In the genomic region with DNA sequence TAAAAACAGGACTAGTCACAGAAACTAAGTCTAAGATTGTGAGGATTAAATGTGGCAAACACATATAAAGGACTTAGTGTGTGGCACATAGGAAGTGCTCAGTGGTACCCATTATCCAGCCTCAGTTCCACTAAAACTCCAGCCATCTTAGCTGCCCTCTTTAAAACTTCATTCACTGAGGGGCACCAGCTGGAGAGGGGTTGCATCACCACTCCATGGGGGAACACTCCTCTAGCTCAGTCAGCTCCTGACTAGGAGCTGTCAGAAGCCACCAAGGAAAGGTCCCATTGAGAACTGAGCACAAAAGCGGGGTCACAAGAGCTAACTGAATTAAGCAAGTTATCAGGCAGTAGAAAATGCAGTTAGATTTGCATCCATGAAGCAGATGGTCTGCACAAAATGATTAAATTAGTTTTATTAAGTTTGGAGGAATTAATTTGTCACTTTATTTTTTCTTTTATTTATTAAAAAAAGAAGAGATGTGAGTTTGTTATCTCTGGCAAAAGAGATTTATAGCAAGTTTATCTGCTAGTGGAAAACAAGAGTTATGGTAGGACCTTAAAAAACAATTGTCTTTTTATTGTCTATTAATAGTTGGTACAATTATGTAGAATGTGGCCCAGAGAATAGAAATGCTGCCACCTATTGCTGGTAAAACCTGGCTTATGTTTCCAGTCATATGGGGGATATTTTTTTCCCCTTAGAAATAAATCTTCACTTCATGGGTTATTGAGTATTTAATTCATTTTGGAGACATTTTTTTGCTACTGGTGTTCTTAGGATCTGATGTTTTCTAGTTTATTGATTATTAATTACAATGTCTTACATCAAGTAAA, we compare ENCODE assay signal across 1 cellular context.
TF ChIP-seq lines count a peak whose summit lies in the region.

No MANE protein-coding gene starts in this region.

TF ChIP-seq in H1, 55 proteins besides CTCF, POLR2A, EP300 and RAD21:
- no peak for TF ChIP-seq TEAD4 (IDR thresholded peaks at IDR 0.05; ENCODE audit: low read depth, low read length)
- TF ChIP-seq ZNF274 (IDR thresholded peaks at IDR 0.05; ENCODE audit: borderline replicate concordance, extremely low read depth, low read length), result no peak
- TF ChIP-seq NRF1 (IDR thresholded peaks at IDR 0.05; ENCODE audit: low read depth, low read length), result no peak
- no peak for TF ChIP-seq NANOG (IDR thresholded peaks at IDR 0.05; ENCODE audit: insufficient read depth, low read depth, low read length, poor library complexity, severe bottlenecking)
- TF ChIP-seq POLR2AphosphoS5 (IDR thresholded peaks at IDR 0.05; ENCODE audit: low read depth, low read length), result no peak
- TF ChIP-seq, protein P1, sequence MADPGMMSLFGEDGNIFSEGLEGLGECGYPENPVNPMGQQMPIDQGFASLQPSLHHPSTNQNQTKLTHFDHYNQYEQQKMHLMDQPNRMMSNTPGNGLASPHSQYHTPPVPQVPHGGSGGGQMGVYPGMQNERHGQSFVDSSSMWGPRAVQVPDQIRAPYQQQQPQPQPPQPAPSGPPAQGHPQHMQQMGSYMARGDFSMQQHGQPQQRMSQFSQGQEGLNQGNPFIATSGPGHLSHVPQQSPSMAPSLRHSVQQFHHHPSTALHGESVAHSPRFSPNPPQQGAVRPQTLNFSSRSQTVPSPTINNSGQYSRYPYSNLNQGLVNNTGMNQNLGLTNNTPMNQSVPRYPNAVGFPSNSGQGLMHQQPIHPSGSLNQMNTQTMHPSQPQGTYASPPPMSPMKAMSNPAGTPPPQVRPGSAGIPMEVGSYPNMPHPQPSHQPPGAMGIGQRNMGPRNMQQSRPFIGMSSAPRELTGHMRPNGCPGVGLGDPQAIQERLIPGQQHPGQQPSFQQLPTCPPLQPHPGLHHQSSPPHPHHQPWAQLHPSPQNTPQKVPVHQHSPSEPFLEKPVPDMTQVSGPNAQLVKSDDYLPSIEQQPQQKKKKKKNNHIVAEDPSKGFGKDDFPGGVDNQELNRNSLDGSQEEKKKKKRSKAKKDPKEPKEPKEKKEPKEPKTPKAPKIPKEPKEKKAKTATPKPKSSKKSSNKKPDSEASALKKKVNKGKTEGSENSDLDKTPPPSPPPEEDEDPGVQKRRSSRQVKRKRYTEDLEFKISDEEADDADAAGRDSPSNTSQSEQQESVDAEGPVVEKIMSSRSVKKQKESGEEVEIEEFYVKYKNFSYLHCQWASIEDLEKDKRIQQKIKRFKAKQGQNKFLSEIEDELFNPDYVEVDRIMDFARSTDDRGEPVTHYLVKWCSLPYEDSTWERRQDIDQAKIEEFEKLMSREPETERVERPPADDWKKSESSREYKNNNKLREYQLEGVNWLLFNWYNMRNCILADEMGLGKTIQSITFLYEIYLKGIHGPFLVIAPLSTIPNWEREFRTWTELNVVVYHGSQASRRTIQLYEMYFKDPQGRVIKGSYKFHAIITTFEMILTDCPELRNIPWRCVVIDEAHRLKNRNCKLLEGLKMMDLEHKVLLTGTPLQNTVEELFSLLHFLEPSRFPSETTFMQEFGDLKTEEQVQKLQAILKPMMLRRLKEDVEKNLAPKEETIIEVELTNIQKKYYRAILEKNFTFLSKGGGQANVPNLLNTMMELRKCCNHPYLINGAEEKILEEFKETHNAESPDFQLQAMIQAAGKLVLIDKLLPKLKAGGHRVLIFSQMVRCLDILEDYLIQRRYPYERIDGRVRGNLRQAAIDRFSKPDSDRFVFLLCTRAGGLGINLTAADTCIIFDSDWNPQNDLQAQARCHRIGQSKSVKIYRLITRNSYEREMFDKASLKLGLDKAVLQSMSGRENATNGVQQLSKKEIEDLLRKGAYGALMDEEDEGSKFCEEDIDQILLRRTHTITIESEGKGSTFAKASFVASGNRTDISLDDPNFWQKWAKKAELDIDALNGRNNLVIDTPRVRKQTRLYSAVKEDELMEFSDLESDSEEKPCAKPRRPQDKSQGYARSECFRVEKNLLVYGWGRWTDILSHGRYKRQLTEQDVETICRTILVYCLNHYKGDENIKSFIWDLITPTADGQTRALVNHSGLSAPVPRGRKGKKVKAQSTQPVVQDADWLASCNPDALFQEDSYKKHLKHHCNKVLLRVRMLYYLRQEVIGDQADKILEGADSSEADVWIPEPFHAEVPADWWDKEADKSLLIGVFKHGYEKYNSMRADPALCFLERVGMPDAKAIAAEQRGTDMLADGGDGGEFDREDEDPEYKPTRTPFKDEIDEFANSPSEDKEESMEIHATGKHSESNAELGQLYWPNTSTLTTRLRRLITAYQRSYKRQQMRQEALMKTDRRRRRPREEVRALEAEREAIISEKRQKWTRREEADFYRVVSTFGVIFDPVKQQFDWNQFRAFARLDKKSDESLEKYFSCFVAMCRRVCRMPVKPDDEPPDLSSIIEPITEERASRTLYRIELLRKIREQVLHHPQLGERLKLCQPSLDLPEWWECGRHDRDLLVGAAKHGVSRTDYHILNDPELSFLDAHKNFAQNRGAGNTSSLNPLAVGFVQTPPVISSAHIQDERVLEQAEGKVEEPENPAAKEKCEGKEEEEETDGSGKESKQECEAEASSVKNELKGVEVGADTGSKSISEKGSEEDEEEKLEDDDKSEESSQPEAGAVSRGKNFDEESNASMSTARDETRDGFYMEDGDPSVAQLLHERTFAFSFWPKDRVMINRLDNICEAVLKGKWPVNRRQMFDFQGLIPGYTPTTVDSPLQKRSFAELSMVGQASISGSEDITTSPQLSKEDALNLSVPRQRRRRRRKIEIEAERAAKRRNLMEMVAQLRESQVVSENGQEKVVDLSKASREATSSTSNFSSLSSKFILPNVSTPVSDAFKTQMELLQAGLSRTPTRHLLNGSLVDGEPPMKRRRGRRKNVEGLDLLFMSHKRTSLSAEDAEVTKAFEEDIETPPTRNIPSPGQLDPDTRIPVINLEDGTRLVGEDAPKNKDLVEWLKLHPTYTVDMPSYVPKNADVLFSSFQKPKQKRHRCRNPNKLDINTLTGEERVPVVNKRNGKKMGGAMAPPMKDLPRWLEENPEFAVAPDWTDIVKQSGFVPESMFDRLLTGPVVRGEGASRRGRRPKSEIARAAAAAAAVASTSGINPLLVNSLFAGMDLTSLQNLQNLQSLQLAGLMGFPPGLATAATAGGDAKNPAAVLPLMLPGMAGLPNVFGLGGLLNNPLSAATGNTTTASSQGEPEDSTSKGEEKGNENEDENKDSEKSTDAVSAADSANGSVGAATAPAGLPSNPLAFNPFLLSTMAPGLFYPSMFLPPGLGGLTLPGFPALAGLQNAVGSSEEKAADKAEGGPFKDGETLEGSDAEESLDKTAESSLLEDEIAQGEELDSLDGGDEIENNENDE (IDR thresholded peaks at IDR 0.05; ENCODE audit: insufficient replicate concordance, low read length), result no peak
- no peak for TF ChIP-seq SUZ12 (IDR thresholded peaks at IDR 0.05; ENCODE audit: low read length)
- 0 out of 2 replicates have a peak, but pooled peaks have one; percentile 18 for TF ChIP-seq JUND (IDR thresholded peaks at IDR 0.05; ENCODE audit: low read length)
- TF ChIP-seq BCL11A (IDR thresholded peaks at IDR 0.05; ENCODE audit: low read depth in 2 of 2, low read length in 2 of 2), result no peak
- TF ChIP-seq FOSL1 (IDR thresholded peaks at IDR 0.05; ENCODE audit: insufficient read depth, low read depth, low read length), result no peak
- TF ChIP-seq SAP30 (IDR thresholded peaks at IDR 0.05; ENCODE audit: insufficient read depth, insufficient replicate concordance, low read length), result peak; percentile 41
- no peak for TF ChIP-seq CREB1 (IDR thresholded peaks at IDR 0.05)
- TF ChIP-seq KDM1A (IDR thresholded peaks at IDR 0.05; ENCODE audit: borderline replicate concordance, low read length), result no peak
- peak; percentile 87 for TF ChIP-seq CEBPB (IDR thresholded peaks at IDR 0.05; ENCODE audit: low read depth, low read length)
- no peak for TF ChIP-seq SIRT6 (IDR thresholded peaks at IDR 0.05; ENCODE audit: low read length)
- no peak for TF ChIP-seq YY1 (IDR thresholded peaks at IDR 0.05; ENCODE audit: low read depth, low read length)
- no peak for TF ChIP-seq GABPA (IDR thresholded peaks at IDR 0.05; ENCODE audit: borderline replicate concordance, insufficient read depth, low read length)
- TF ChIP-seq BACH1 (IDR thresholded peaks at IDR 0.05; ENCODE audit: low read length), result no peak
- TF ChIP-seq, protein P2, sequence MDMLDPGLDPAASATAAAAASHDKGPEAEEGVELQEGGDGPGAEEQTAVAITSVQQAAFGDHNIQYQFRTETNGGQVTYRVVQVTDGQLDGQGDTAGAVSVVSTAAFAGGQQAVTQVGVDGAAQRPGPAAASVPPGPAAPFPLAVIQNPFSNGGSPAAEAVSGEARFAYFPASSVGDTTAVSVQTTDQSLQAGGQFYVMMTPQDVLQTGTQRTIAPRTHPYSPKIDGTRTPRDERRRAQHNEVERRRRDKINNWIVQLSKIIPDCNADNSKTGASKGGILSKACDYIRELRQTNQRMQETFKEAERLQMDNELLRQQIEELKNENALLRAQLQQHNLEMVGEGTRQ (IDR thresholded peaks at IDR 0.05; ENCODE audit: low read length), result no peak
- TF ChIP-seq, protein P3, sequence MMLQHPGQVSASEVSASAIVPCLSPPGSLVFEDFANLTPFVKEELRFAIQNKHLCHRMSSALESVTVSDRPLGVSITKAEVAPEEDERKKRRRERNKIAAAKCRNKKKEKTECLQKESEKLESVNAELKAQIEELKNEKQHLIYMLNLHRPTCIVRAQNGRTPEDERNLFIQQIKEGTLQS (IDR thresholded peaks at IDR 0.05; ENCODE audit: insufficient read depth, low read depth, low read length), result peak; percentile 80
- TF ChIP-seq EGR1 (IDR thresholded peaks at IDR 0.05; ENCODE audit: borderline replicate concordance, low read depth, low read length), result no peak
- TF ChIP-seq POU5F1 (IDR thresholded peaks at IDR 0.05; ENCODE audit: low read depth, low read length), result no peak
- no peak for TF ChIP-seq BRCA1 (IDR thresholded peaks at IDR 0.05; ENCODE audit: low read depth, low read length)
- TF ChIP-seq SIN3A (conservative IDR thresholded peaks at IDR 0.05 in 1 of 2, IDR thresholded peaks at IDR 0.05 in 1 of 2; ENCODE audit: low read depth in 1 of 2, low read length in 2 of 2), result peak in 1 of 2 experiments; percentile 62; a peak in 1 of 4 replicates
- no peak for TF ChIP-seq EZH2 (IDR thresholded peaks at IDR 0.05; ENCODE audit: low read depth, low read length, severe bottlenecking)
- TF ChIP-seq TAF1 (IDR thresholded peaks at IDR 0.05; ENCODE audit: low read depth, low read length), result no peak
